ENCODE assay signal across 9 cellular contexts in genomic region chr14:90060965-90061848, GRCh38. TPM values are rescaled to one million over a fixed set of nuclear protein-coding genes. Genes with fewer than 3 reads are reported as not detected.
DNase-seq lines count a peak whose midpoint lies in the region; ATAC-seq, FAIRE-seq and TF ChIP-seq lines count a peak whose summit lies in the region.
"Had no signal": no experiment of that assay in that cellular context is flagged by ENCODE, and none has a peak within 500 bp of the region (broad histone marks: within the 10 kb centered on the region; RNA-seq: fewer than 3 reads in every experiment).

No MANE protein-coding gene starts in this region.

- peak overlapping the region; percentile 74 for H3K4me3 ChIP-seq in OCI-LY3 (ENCODE audit: low read length)
- H3K4me3 ChIP-seq in endothelial cell of umbilical vein (replicated peaks in 1 of 3; ENCODE audit: insufficient read depth in 1 of 3, low read depth in 1 of 3, low read length in 3 of 3): peak overlapping the region; percentile 20 to 53 (median 46)

- H4K20me1 ChIP-seq in OCI-LY3 (ENCODE audit: insufficient read depth, low read length) (no peaks in the 10 kb centered on the region), endothelial cell of umbilical vein (replicated peaks; ENCODE audit: control insufficient read depth, extremely low read depth, insufficient read depth, low read length) (no peaks in the 10 kb centered on the region)

- BruUV-seq in endothelial cell of umbilical vein (replicated peaks; lab: Mats Ljungman, UMichigan): no TSS peak

- peaks cover 25 to 26% of the 10 kb centered on the region in 2 donors for H3K4me1 Mint-ChIP-seq in natural killer cell treated with Interleukin-12 subunit alpha and Interleukin-12 subunit beta and Interleukin-15 and Interleukin-18, amount 100 ng/mL, for 72 hours (ENCODE audit: low read depth in 2 of 2)

- dilution Hi-C loops in endothelial cell of umbilical vein (cut with MboI; ENCODE audit: extremely low pct_ligation_motif_present, low sequenced_read_pairs): no loop called here

- H3K4me2 ChIP-seq in OCI-LY3 (ENCODE audit: low read length) (peak overlapping the region; percentile 64), endothelial cell of umbilical vein (ENCODE audit: insufficient read depth, low read length) (peak overlapping the region; percentile 74)

- CTCF ChIA-PET in endothelial cell of umbilical vein (lab: Charles Lee): interaction anchor here (0.8 to 5.7 kb wide), 5 partner anchors 18 to 174 kb away, joined by 3 to 36 read pairs (median 3); no protein-coding TSS in a partner anchor

- peaks cover 11% of the 10 kb centered on the region for H3K36me3 Mint-ChIP-seq in natural killer cell treated with Interleukin-12 subunit alpha and Interleukin-12 subunit beta and Interleukin-15 and Interleukin-18, amount 100 ng/mL, for 72 hours

- H3K4me1 ChIP-seq in OCI-LY3 (ENCODE audit: low read length) (no peaks in the 10 kb centered on the region), endothelial cell of umbilical vein (ENCODE audit: control insufficient read depth, extremely low read depth, insufficient read depth, low read length) (peaks cover 27% of the 10 kb centered on the region)

- no peak for TF ChIP-seq POLR2A in endothelial cell of umbilical vein (IDR thresholded peaks at IDR 0.05; ENCODE audit: low read depth, low read length)

- ATAC-seq in natural killer cell treated with Interleukin-12 subunit alpha and Interleukin-12 subunit beta and Interleukin-15 and Interleukin-18, amount 100 ng/mL, for 72 hours: peak; percentile 28 to 34
- no peak for ATAC-seq in GM21786 (IDR thresholded peaks at IDR 0.05; ENCODE audit: unreplicated experiment)

- H3K79me2 ChIP-seq in OCI-LY3 (ENCODE audit: low read length) (no peaks in the 10 kb centered on the region), endothelial cell of umbilical vein (ENCODE audit: control insufficient read depth, insufficient read depth, low read length) (no peaks in the 10 kb centered on the region)

- H3K9me3 ChIP-seq in OCI-LY3 (ENCODE audit: insufficient read depth, low read length) (no peaks in the 10 kb centered on the region), endothelial cell of umbilical vein (replicated peaks; ENCODE audit: control insufficient read depth, insufficient read depth, low read length) (no peaks in the 10 kb centered on the region)

- POLR2A ChIA-PET in endothelial cell of umbilical vein (lab: Charles Lee): no interaction called here

- no peaks in the 10 kb centered on the region for H3K36me3 ChIP-seq in OCI-LY3 (replicated peaks; ENCODE audit: low read depth, low read length)
- H3K36me3 ChIP-seq in endothelial cell of umbilical vein (ENCODE audit: control insufficient read depth in 2 of 2, extremely low read depth in 1 of 2, insufficient read depth in 2 of 2, low read length in 2 of 2): no peaks in the 10 kb centered on the region

- no peak for TF ChIP-seq CTCF in GM20000 (IDR thresholded peaks at IDR 0.05; ENCODE audit: extremely low read depth, missing control alignments)
- no peak for TF ChIP-seq CTCF in OCI-LY3 (IDR thresholded peaks at IDR 0.05; ENCODE audit: low read depth, low read length)
- TF ChIP-seq CTCF in endothelial cell of umbilical vein (IDR thresholded peaks at IDR 0.05; ENCODE audit: extremely low read depth in 1 of 2, insufficient read depth in 1 of 2, low read depth in 1 of 2, low read length in 2 of 2): no peak

- no peak overlapping the region for H2AFZ ChIP-seq in OCI-LY3 (ENCODE audit: low read depth, low read length)
- peak overlapping the region; percentile 74 for H2AFZ ChIP-seq in endothelial cell of umbilical vein (ENCODE audit: low read depth, low read length)

- H3K27ac Mint-ChIP-seq in natural killer cell treated with Interleukin-12 subunit alpha and Interleukin-12 subunit beta and Interleukin-15 and Interleukin-18, amount 100 ng/mL, for 72 hours: no peak overlapping the region

- DNase-seq in CD1c-positive myeloid dendritic cell (ENCODE audit: extremely low spot score) (peak; percentile 65), GM20000 (ENCODE audit: low spot score) (peak; percentile 62), endothelial cell of umbilical vein (ENCODE audit: low read depth, low spot score) (no peak), HCEC 1CT (no peak), NCI-H1930 (lab: John Stamatoyannopoulos, UW) (no peak)
- no peak for DNase-seq in natural killer cell treated with Interleukin-12 subunit alpha and Interleukin-12 subunit beta and Interleukin-15 and Interleukin-18, amount 100 ng/mL, for 72 hours (ENCODE audit: low spot score)

- H3K9me3 Mint-ChIP-seq in natural killer cell treated with Interleukin-12 subunit alpha and Interleukin-12 subunit beta and Interleukin-15 and Interleukin-18, amount 100 ng/mL, for 72 hours: no peaks in the 10 kb centered on the region

- 0 out of 2 replicates have a peak, but pooled peaks cover 4% of the 10 kb centered on the region for H3K27me3 ChIP-seq in OCI-LY3 (ENCODE audit: low read depth, low read length)
- peaks cover 50 to 74% of the 10 kb centered on the region in 2 experiments for H3K27me3 ChIP-seq in endothelial cell of umbilical vein (ENCODE audit: control insufficient read depth in 2 of 2, insufficient read depth in 2 of 2, low read length in 2 of 2)

- H3K4me3 Mint-ChIP-seq in natural killer cell treated with Interleukin-12 subunit alpha and Interleukin-12 subunit beta and Interleukin-15 and Interleukin-18, amount 100 ng/mL, for 72 hours: peak overlapping the region; percentile 70

- peaks cover 46 to 58% of the 10 kb centered on the region in 2 donors for H3K27me3 Mint-ChIP-seq in natural killer cell treated with Interleukin-12 subunit alpha and Interleukin-12 subunit beta and Interleukin-15 and Interleukin-18, amount 100 ng/mL, for 72 hours

- no peak for FAIRE-seq in endothelial cell of umbilical vein (lab: Jason Lieb, UNC)

- H3K27ac ChIP-seq in OCI-LY3 (ENCODE audit: low read length) (no peak overlapping the region), endothelial cell of umbilical vein (ENCODE audit: insufficient read depth, low read depth, low read length) (no peak overlapping the region)

- intact Hi-C loops in endothelial cell of umbilical vein (cut with micrococcal nuclease): loop anchor here (1.0 to 5.0 kb wide), 2 partner anchors 88 to 104 kb away; partner anchors contain the start of gene TDP1

- H3K9ac ChIP-seq in OCI-LY3 (ENCODE audit: low read length) (no peak overlapping the region), endothelial cell of umbilical vein (replicated peaks; ENCODE audit: extremely low read depth, insufficient read depth, low read length) (no peak overlapping the region)

- no peaks in the 10 kb centered on the region for H3K9me1 ChIP-seq in endothelial cell of umbilical vein (replicated peaks; ENCODE audit: control insufficient read depth, extremely low read depth, insufficient read depth, low read length)

TF ChIP-seq in endothelial cell of umbilical vein, 7 proteins besides CTCF, POLR2A, EP300 and RAD21:
- TF ChIP-seq MYC (IDR thresholded peaks at IDR 0.05; ENCODE audit: low read depth, low read length) (no peak), POLR2AphosphoS5 (IDR thresholded peaks at IDR 0.05; ENCODE audit: insufficient read depth, low read depth, low read length) (no peak), JUN (IDR thresholded peaks at IDR 0.05; ENCODE audit: borderline replicate concordance, insufficient read depth, insufficient read length, low read depth) (no peak), EZH2 (IDR thresholded peaks at IDR 0.05; ENCODE audit: borderline replicate concordance, low read depth, low read length, severe bottlenecking) (peak; percentile 70), GATA2 (IDR thresholded peaks at IDR 0.05; ENCODE audit: insufficient read depth, insufficient read length, low read depth, low read length) (no peak)
- TF ChIP-seq, protein P1, sequence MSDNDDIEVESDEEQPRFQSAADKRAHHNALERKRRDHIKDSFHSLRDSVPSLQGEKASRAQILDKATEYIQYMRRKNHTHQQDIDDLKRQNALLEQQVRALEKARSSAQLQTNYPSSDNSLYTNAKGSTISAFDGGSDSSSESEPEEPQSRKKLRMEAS (IDR thresholded peaks at IDR 0.05; ENCODE audit: insufficient read depth, insufficient read length): no peak

RNA-seq across cellular contexts. Expression of gene KCNK13, which starts 0.6 kb away (rescaled TPM):
- total RNA-seq in endothelial cell of umbilical vein: not detected in 2 replicates
- not detected in 2 replicates for polyA plus RNA-seq in endothelial cell of umbilical vein
- polyA plus RNA-seq in endothelial cell of umbilical vein (2011; cell fraction: cytosol; rRNA removed): not detected in 2 replicates
- polyA plus RNA-seq in endothelial cell of umbilical vein (2011; cell fraction: nucleus; rRNA removed): not detected in 2 replicates
- not detected in 2 replicates for polyA plus RNA-seq in endothelial cell of umbilical vein (2012)
- not detected in 2 replicates for polyA minus RNA-seq in endothelial cell of umbilical vein
- polyA minus RNA-seq in endothelial cell of umbilical vein (2011; cell fraction: cytosol; rRNA and poly(A)+ RNA removed): not detected
- not detected in 2 replicates for polyA minus RNA-seq in endothelial cell of umbilical vein (2011; cell fraction: nucleus; rRNA and poly(A)+ RNA removed)
- under 1 TPM; 0.50 to 0.61 TPM for total RNA-seq in natural killer cell treated with Interleukin-12 subunit alpha and Interleukin-12 subunit beta and Interleukin-15 and Interleukin-18, amount 100 ng/mL, for 72 hours
- total RNA-seq: glomerular endothelial cell had no signal

Comparison
In these comparisons a context has a peak if more than half of its experiments do, and no peak if none do; other contexts are left out.
1. DNase-seq: peak in CD1c-positive myeloid dendritic cell (single experiment) and GM20000 (single experiment); none in endothelial cell of umbilical vein (single experiment), natural killer cell treated with Interleukin-12 subunit alpha and Interleukin-12 subunit beta and Interleukin-15 and Interleukin-18, amount 100 ng/mL, for 72 hours (single experiment), HCEC 1CT (single experiment) and NCI-H1930 (0 of 2).